8 cellular contexts compared by ENCODE assay signal in the genomic region with DNA sequence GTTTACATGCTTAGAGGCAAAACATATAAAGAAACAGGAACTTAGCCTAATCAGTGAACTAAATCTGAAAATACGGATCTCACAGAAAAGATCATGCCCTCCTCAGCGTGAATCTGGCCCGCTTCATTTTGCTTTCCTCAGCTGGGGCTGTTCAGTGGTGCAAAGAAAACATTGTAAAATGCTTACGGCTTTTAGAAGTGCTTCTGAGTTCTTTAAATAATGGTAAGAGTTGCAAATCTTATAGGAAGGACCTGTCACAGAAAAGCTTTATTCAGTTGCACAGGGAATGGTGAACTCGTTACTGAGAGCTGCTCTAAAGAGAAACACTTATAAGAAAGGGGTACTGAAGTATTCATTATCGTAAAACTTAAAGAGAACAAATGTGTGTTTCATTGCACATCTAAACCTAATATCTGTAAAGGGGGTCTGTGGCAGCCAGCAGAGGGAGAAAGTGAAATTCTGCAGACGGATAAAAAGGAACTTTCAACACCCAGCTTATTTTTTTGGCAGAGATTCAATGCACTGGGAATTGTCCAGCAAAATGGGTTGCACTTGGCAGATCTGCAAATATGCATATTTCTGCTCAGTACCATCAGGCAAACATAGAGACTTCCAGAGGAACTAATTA.
DNase-seq lines count a peak whose midpoint lies in the region; ATAC-seq and TF ChIP-seq lines count a peak whose summit lies in the region.

No MANE protein-coding gene starts in this region.

- TF ChIP-seq EP300 in sigmoid colon (IDR thresholded peaks at IDR 0.05) = peak in 1 of 4 donors; percentile 4

- peak overlapping the region; percentile 41 to 75 (median 72) for H3K27ac ChIP-seq in sigmoid colon

- DNase-seq in MG63 = peak; percentile 18
- DNase-seq in fibroblast of the conjunctiva (ENCODE audit: low read depth) = peak; percentile 69
- DNase-seq in sigmoid colon = no peak
- DNase-seq in KG1 (lab: John Stamatoyannopoulos, UW) = no peak
- no peak for DNase-seq in COLO668 (lab: John Stamatoyannopoulos, UW; ENCODE audit: unreplicated experiment)
- no peak for DNase-seq in T1000 (lab: John Stamatoyannopoulos, UW)

- H3K36me3 ChIP-seq in MG63 = no peaks in the 10 kb centered on the region
- no peaks in the 10 kb centered on the region for H3K36me3 ChIP-seq in sigmoid colon

- no peak for TF ChIP-seq CTCF in sigmoid colon (IDR thresholded peaks at IDR 0.05)

- ATAC-seq in GM18498 (IDR thresholded peaks at IDR 0.05; ENCODE audit: unreplicated experiment) (peak; percentile 72), GM21390 (IDR thresholded peaks at IDR 0.05; ENCODE audit: unreplicated experiment) (no peak)

- intact Hi-C loops in sigmoid colon (cut with DNase I) = no loop called here

- H3K9me3 ChIP-seq in MG63 (no peaks in the 10 kb centered on the region), sigmoid colon (no peaks in the 10 kb centered on the region)

- H3K4me1 ChIP-seq in sigmoid colon = peaks cover 0 to 22% (median 15%) of the 10 kb centered on the region in 4 donors

- 7 to 13% methylated on average over 7 of the region's 7 CpGs for WGBS in sigmoid colon, 2 donors

- H3K27me3 ChIP-seq in MG63 (no peaks in the 10 kb centered on the region), sigmoid colon (no peaks in the 10 kb centered on the region)

- TF ChIP-seq POLR2A in sigmoid colon (IDR thresholded peaks at IDR 0.05) = no peak

- H3K4me3 ChIP-seq in MG63 = peak overlapping the region; percentile 4
- H3K4me3 ChIP-seq in sigmoid colon = peak overlapping the region; percentile 17 to 45 (median 42)

Comparison
In these comparisons a context has a peak if more than half of its experiments do, and no peak if none do; other contexts are left out.
1. DNase-seq: peak in MG63 (single experiment) and fibroblast of the conjunctiva (single experiment); none in sigmoid colon (single experiment), KG1 (single experiment), COLO668 (single experiment) and T1000 (single experiment).